Comparison of ENCODE assay signal across 24 cellular contexts in the genomic region with DNA sequence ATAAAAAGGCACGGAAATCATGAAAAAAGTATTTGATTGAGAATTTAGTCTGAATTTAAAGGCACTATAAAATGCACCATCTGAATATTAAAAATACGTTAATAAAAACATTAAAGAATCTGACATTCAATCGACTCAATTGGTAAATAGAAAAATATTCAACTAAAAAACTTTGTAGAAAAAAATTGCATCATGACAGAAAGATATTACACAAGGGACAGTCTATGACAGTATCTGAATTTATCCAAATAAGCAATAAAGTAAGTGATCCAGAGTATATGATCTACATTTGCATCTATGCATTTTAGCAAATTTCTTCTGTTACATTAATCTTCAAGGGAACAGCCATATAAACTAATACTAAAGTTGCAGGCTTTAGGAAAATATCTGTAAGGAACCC. TPM values are rescaled to one million over a fixed set of nuclear protein-coding genes. Genes with fewer than 3 reads are reported as not detected.
"Had no signal": no experiment of that assay in that cellular context is flagged by ENCODE, and none has a peak within 500 bp of the region (broad histone marks: within the 10 kb centered on the region; RNA-seq: fewer than 3 reads in every experiment).

No MANE protein-coding gene starts in this region.

- FAIRE-seq: endometrium, keratinocyte had no signal

- H3K36me3 ChIP-seq: colonic mucosa, esophagus squamous epithelium, gastroesophageal sphincter, heart left ventricle, left lung, lower lobe of right lung had no signal

- H3K4me1 ChIP-seq: gastroesophageal sphincter, left lung, lower lobe of right lung had no signal

- H3K9me3 ChIP-seq: colonic mucosa, gastroesophageal sphincter, lower lobe of right lung, mucosa of descending colon had no signal

- ATAC-seq: effector memory CD8-positive, alpha-beta T cell; esophagus mucosa; gastroesophageal sphincter; heart left ventricle; left cardiac atrium; left lung; left ventricle myocardium superior; lower lobe of right lung; mucosa of descending colon had no signal

- DNase-seq: colonic mucosa; cortex of kidney; effector CD8-positive, alpha-beta T cell; effector memory CD8-positive, alpha-beta T cell; endodermal cell; erythroblast; esophagus squamous epithelium; foreskin fibroblast; foreskin melanocyte; heart left ventricle; hypothalamus; immature natural killer cell; left cardiac atrium; left lung; left ventricle myocardium superior; lower lobe of right lung; mesenchymal stem cell; mucosa of descending colon had no signal

- H3K4me3 ChIP-seq: colonic mucosa, esophagus squamous epithelium, gastroesophageal sphincter, heart left ventricle, hepatocyte, left lung, lower lobe of right lung, mucosa of descending colon had no signal

- H3K27ac ChIP-seq: colonic mucosa, epithelial cell of prostate, esophagus squamous epithelium, gastroesophageal sphincter, heart left ventricle, hepatocyte, left lung, lower lobe of right lung had no signal

- H2AFZ ChIP-seq: hepatocyte had no signal

- H3K27me3 ChIP-seq: colonic mucosa, esophagus squamous epithelium, gastroesophageal sphincter, heart left ventricle, hepatocyte, left lung had no signal

- H3K4me2 ChIP-seq: hepatocyte had no signal

RNA-seq across cellular contexts. Expression of gene FRK, which starts 9.4 kb away (rescaled TPM):
- polyA plus RNA-seq: immature natural killer cell had no signal
